8 cellular contexts compared by ENCODE assay signal in genomic region chr16:88535181-88535856, GRCh38. TPM values are rescaled to one million over a fixed set of nuclear protein-coding genes. Genes with fewer than 3 reads are reported as not detected.
DNase-seq lines count a peak whose midpoint lies in the region; ATAC-seq, FAIRE-seq and TF ChIP-seq lines count a peak whose summit lies in the region.

No MANE protein-coding gene starts in this region.

- H3K27ac Mint-ChIP-seq in activated CD4-positive, alpha-beta T cell treated with anti-CD3 and anti-CD28 coated beads, Interleukin-2, amount 10 ng/mL, durations not matched to agents 24 days and 14 days = peak overlapping the region; percentile 79
- H3K27ac Mint-ChIP-seq in astrocyte (ENCODE audit: unreplicated experiment) = no peak overlapping the region

- peak overlapping the region; percentile 80 for H3K4me3 Mint-ChIP-seq in activated CD4-positive, alpha-beta T cell treated with anti-CD3 and anti-CD28 coated beads, Interleukin-2, amount 10 ng/mL, durations not matched to agents 24 days and 14 days
- H3K4me3 Mint-ChIP-seq in astrocyte (ENCODE audit: unreplicated experiment) = peak overlapping the region; percentile 80

- peaks cover 9% of the 10 kb centered on the region for H4K20me1 ChIP-seq in astrocyte (ENCODE audit: insufficient read depth, low read length)

- H3K4me2 ChIP-seq in astrocyte (ENCODE audit: low read length) = peak overlapping the region; percentile 76

- no peak for TF ChIP-seq CTCF in astrocyte (IDR thresholded peaks at IDR 0.05; ENCODE audit: insufficient read depth, low read depth, low read length)
- no peak for TF ChIP-seq CTCF in kidney (IDR thresholded peaks at IDR 0.05; ENCODE audit: borderline replicate concordance, extremely low read depth, insufficient read depth)
- TF ChIP-seq CTCF in thoracic aorta (IDR thresholded peaks at IDR 0.05) = no peak

- no peak for DNase-seq in activated CD4-positive, alpha-beta T cell treated with anti-CD3 and anti-CD28 coated beads, Interleukin-2, amount 10 ng/mL, durations not matched to agents 24 days and 14 days
- DNase-seq in activated CD4-positive, alpha-beta T cell treated with anti-CD3 and anti-CD28 coated beads, Interleukin-2, amount 50 U/mL, for 1 hour = no peak
- no peak for DNase-seq in astrocyte (ENCODE audit: low read depth)
- peak; percentile 79 for DNase-seq in kidney
- DNase-seq in thoracic aorta (ENCODE audit: low spot score) = no peak
- no peak for DNase-seq in foreskin melanocyte

- H3K27me3 ChIP-seq in astrocyte (ENCODE audit: insufficient read depth, low read length) (peaks cover 18% of the 10 kb centered on the region), thoracic aorta (replicated peaks; ENCODE audit: insufficient read depth) (no peaks in the 10 kb centered on the region)

- H3K27ac ChIP-seq in astrocyte (ENCODE audit: low read depth, low read length) (no peak overlapping the region), kidney (ENCODE audit: low read depth in 2 of 2, low read length in 2 of 2) (peak overlapping the region in 1 of 2 donors; percentile 17), thoracic aorta (no peak overlapping the region)

- H3K4me1 Mint-ChIP-seq in activated CD4-positive, alpha-beta T cell treated with anti-CD3 and anti-CD28 coated beads, Interleukin-2, amount 10 ng/mL, durations not matched to agents 24 days and 14 days = peaks cover 3% of the 10 kb centered on the region
- peaks cover 4% of the 10 kb centered on the region for H3K4me1 Mint-ChIP-seq in astrocyte (ENCODE audit: low read depth, unreplicated experiment)

- H3K36me3 Mint-ChIP-seq in activated CD4-positive, alpha-beta T cell treated with anti-CD3 and anti-CD28 coated beads, Interleukin-2, amount 10 ng/mL, durations not matched to agents 24 days and 14 days (ENCODE audit: low read depth) = peaks cover 6% of the 10 kb centered on the region
- H3K36me3 Mint-ChIP-seq in astrocyte (ENCODE audit: low read depth, unreplicated experiment) = peaks cover 7% of the 10 kb centered on the region

- FAIRE-seq in astrocyte (lab: Jason Lieb, UNC) = no peak
- no peak for FAIRE-seq in kidney (lab: Jason Lieb, UNC)

- H3K27me3 Mint-ChIP-seq in activated CD4-positive, alpha-beta T cell treated with anti-CD3 and anti-CD28 coated beads, Interleukin-2, amount 10 ng/mL, durations not matched to agents 24 days and 14 days = peaks cover 2% of the 10 kb centered on the region
- peaks cover 16% of the 10 kb centered on the region for H3K27me3 Mint-ChIP-seq in astrocyte (ENCODE audit: low read depth, unreplicated experiment)

- H3K4me3 ChIP-seq in astrocyte (ENCODE audit: insufficient read depth, low read depth, low read length) (peak overlapping the region; percentile 28), kidney (ENCODE audit: low read length in 2 of 2) (peak overlapping the region in 1 of 2 donors; percentile 37), thoracic aorta (peak overlapping the region; percentile 70)

- ATAC-seq in thoracic aorta (ENCODE audit: insufficient number of reproducible peaks, low FRiP score, low read depth) (no peak), GM21576 (IDR thresholded peaks at IDR 0.05; ENCODE audit: unreplicated experiment) (no peak), HG03175 (IDR thresholded peaks at IDR 0.05; ENCODE audit: unreplicated experiment) (no peak)

- H3K9me3 ChIP-seq in astrocyte (ENCODE audit: insufficient read depth, low read depth, low read length) (no peaks in the 10 kb centered on the region), kidney (ENCODE audit: control insufficient read depth in 1 of 2, low read length in 2 of 2) (no peaks in the 10 kb centered on the region), thoracic aorta (no peaks in the 10 kb centered on the region)

- intact Hi-C loops in activated CD4-positive, alpha-beta T cell treated with anti-CD3 and anti-CD28 coated beads, Interleukin-2, amount 10 ng/mL, durations not matched to agents 24 days and 14 days (cut with micrococcal nuclease) = loop anchor here (10.0 kb wide), 1 partner anchor 581 kb away; the partner anchor contains the start of gene BANP
- intact Hi-C loops in kidney (cut with DNase I) = no loop called here

- no peaks in the 10 kb centered on the region for H3K9me3 Mint-ChIP-seq in activated CD4-positive, alpha-beta T cell treated with anti-CD3 and anti-CD28 coated beads, Interleukin-2, amount 10 ng/mL, durations not matched to agents 24 days and 14 days
- H3K9me3 Mint-ChIP-seq in astrocyte (ENCODE audit: unreplicated experiment) = no peaks in the 10 kb centered on the region

- H2AFZ ChIP-seq in astrocyte (ENCODE audit: low read depth, low read length) = no peak overlapping the region

- H3K36me3 ChIP-seq in astrocyte (ENCODE audit: insufficient read depth, low read length) = no peaks in the 10 kb centered on the region
- no peaks in the 10 kb centered on the region for H3K36me3 ChIP-seq in kidney (ENCODE audit: control insufficient read depth in 1 of 2, insufficient read depth in 2 of 2, low read length in 2 of 2)
- no peaks in the 10 kb centered on the region for H3K36me3 ChIP-seq in thoracic aorta

- no peaks in the 10 kb centered on the region for H3K79me2 ChIP-seq in astrocyte (ENCODE audit: insufficient read depth, low read length)

- H3K4me1 ChIP-seq in astrocyte (ENCODE audit: insufficient read depth, low read length) (peaks cover 12% of the 10 kb centered on the region), kidney (ENCODE audit: control insufficient read depth in 1 of 2, insufficient read depth in 1 of 2, low read depth in 1 of 2, low read length in 2 of 2) (peaks cover 0 to 13% of the 10 kb centered on the region in 2 donors), thoracic aorta (ENCODE audit: control insufficient read depth in 1 of 2, low read depth in 2 of 2) (peaks cover 6 to 10% of the 10 kb centered on the region in 2 donors)

- H3K9ac ChIP-seq in astrocyte (ENCODE audit: low read length) = no peak overlapping the region
- H3K9ac ChIP-seq in kidney (ENCODE audit: low read length in 2 of 2) = peak overlapping the region in 1 of 2 donors; percentile 34

RNA-seq across cellular contexts. Expression of gene ZC3H18, which starts 34.9 kb away (rescaled TPM):
- 106 and 118 TPM in 2 replicates for total RNA-seq in activated CD4-positive, alpha-beta T cell treated with anti-CD3 and anti-CD28 coated beads, Interleukin-2, amount 10 ng/mL, durations not matched to agents 24 days and 14 days
- total RNA-seq in astrocyte = 31.6 and 32.8 TPM in 2 replicates
- total RNA-seq in kidney = 38.2 TPM
- 11.4 TPM for polyA plus RNA-seq in kidney (ENCODE audit: insufficient read depth, low read depth, low replicate concordance)
- total RNA-seq in thoracic aorta = 10 to 100 TPM; 21.8 to 30.3 TPM
